28 cellular contexts compared by ENCODE assay signal in the genomic region with DNA sequence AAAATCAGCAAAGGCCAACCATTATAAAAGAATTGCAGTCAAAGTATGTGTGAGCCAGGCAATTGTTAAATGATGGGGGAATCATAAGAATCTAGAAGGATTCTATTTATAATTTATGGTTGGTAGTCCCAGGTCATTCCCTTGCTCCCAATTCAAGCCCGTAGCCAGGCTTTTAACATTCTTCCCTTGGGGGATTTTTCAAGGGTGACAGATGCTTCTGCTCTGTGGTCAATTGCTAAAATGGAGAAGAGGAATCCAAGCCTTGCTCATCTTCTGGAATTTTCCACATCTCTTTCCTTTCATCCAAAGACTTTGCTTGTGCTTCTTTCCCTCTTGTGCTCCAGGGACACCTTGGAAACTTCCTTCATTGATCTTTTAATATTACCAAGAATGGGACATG. TPM values are rescaled to one million over a fixed set of nuclear protein-coding genes. Genes with fewer than 3 reads are reported as not detected.
DNase-seq lines count a peak whose midpoint lies in the region; ATAC-seq and TF ChIP-seq lines count a peak whose summit lies in the region.
"Had no signal": no experiment of that assay in that cellular context is flagged by ENCODE, and none has a peak within 500 bp of the region (broad histone marks: within the 10 kb centered on the region; RNA-seq: fewer than 3 reads in every experiment).

No MANE protein-coding gene starts in this region.

- no peak for TF ChIP-seq CTCF in Panc1 (IDR thresholded peaks at IDR 0.05)

- intact Hi-C loops in Panc1 (cut with micrococcal nuclease; ENCODE audit: unreplicated experiment), result no loop called here

- H3K27ac ChIP-seq in Panc1 (ENCODE audit: low read length), result peak overlapping the region; percentile 91
- H3K27ac ChIP-seq: RWPE1 had no signal

- no peaks in the 10 kb centered on the region for H3K36me3 Mint-ChIP-seq in activated naive CD4-positive, alpha-beta T cell treated with anti-CD3 and anti-CD28 coated beads, Interleukin-2, amount 10 ng/mL, durations not matched to agents 7 days and 5 days

- H3K9me3 ChIP-seq in Panc1 (ENCODE audit: control insufficient read depth, insufficient read depth, low read depth, low read length), result no peaks in the 10 kb centered on the region
- H3K9me3 ChIP-seq: HAP-1 had no signal

- no peak overlapping the region for H3K4me3 Mint-ChIP-seq in activated naive CD4-positive, alpha-beta T cell treated with anti-CD3 and anti-CD28 coated beads, Interleukin-2, amount 10 ng/mL, durations not matched to agents 7 days and 5 days
- H3K4me3 Mint-ChIP-seq: CD4-positive, alpha-beta memory T cell; GM23338 had no signal

- no peaks in the 10 kb centered on the region for H3K9me3 Mint-ChIP-seq in activated naive CD4-positive, alpha-beta T cell treated with anti-CD3 and anti-CD28 coated beads, Interleukin-2, amount 10 ng/mL, durations not matched to agents 7 days and 5 days
- H3K9me3 Mint-ChIP-seq: GM23338 had no signal

- DNase-seq in EL (peak; percentile 7), Panc1 (ENCODE audit: low read depth, low spot score) (no peak), myocyte (ENCODE audit: low read depth) (peak; percentile 84), NCI-H2196 (lab: John Stamatoyannopoulos, UW; ENCODE audit: unreplicated experiment) (no peak)
- no peak for DNase-seq in effector CD8-positive, alpha-beta T cell (lab: John Stamatoyannopoulos, UW)
- DNase-seq in activated naive CD4-positive, alpha-beta T cell treated with anti-CD3 and anti-CD28 coated beads, Interleukin-2, amount 10 ng/mL, durations not matched to agents 7 days and 5 days, result no peak
- DNase-seq: C1 segment of cervical spinal cord; CD4-positive, alpha-beta memory T cell; COR-L47; GF-D8; Kasumi-1; NCI-H1105 treated with DMSO at 0.1 percent for 48 hours; NCI-H146; NCI-H1930; NCI-H446 treated with DMSO at 0.1 percent for 48 hours; NCI-H526; NCI-H82; NK-92 treated with Interleukin-12 subunit alpha and Interleukin-12 subunit beta, amount 100 ng/mL, for 24 hours; PC-3; SHP77; T-helper 1 cell had no signal

- H3K36me3 ChIP-seq in Panc1 (ENCODE audit: control insufficient read depth, insufficient read depth, low read length), result no peaks in the 10 kb centered on the region
- H3K36me3 ChIP-seq: HAP-1 had no signal

- H3K4me3 ChIP-seq in Panc1 (ENCODE audit: low read depth in 2 of 2, low read length in 2 of 2), result no peak overlapping the region
- H3K4me3 ChIP-seq: GM23338, HAP-1, K562 had no signal

- H3K4me1 ChIP-seq in Panc1 (ENCODE audit: control insufficient read depth, insufficient read depth, low read length), result peaks cover 34% of the 10 kb centered on the region
- H3K4me1 ChIP-seq: HAP-1 had no signal

- ATAC-seq in Panc1 (no peak), GM18520 (IDR thresholded peaks at IDR 0.05; ENCODE audit: unreplicated experiment) (no peak)
- ATAC-seq: GM23338, K562, PC-3 had no signal

- no peak overlapping the region for H3K27ac Mint-ChIP-seq in activated naive CD4-positive, alpha-beta T cell treated with anti-CD3 and anti-CD28 coated beads, Interleukin-2, amount 10 ng/mL, durations not matched to agents 7 days and 5 days
- H3K27ac Mint-ChIP-seq: CD4-positive, alpha-beta memory T cell; GM23338 had no signal

- no TSS peak for BruUV-seq in Panc1 (replicated peaks; lab: Mats Ljungman, UMichigan)

- CTCF ChIA-PET in Panc1 (lab: Charles Lee), result no interaction called here
- CTCF ChIA-PET in activated naive CD4-positive, alpha-beta T cell treated with anti-CD3 and anti-CD28 coated beads, Interleukin-2, amount 10 ng/mL, durations not matched to agents 7 days and 5 days (lab: Charles Lee), result no interaction called here

- in situ Hi-C loops in Panc1 (cut with HindIII; ENCODE audit: low pct_unique_long_range_greater_than_20kb, low sequenced_read_pairs), result no loop called here

- H3K27me3 ChIP-seq in Panc1 (ENCODE audit: control insufficient read depth, insufficient read depth, low read length), result no peaks in the 10 kb centered on the region

- H3K27me3 Mint-ChIP-seq in activated naive CD4-positive, alpha-beta T cell treated with anti-CD3 and anti-CD28 coated beads, Interleukin-2, amount 10 ng/mL, durations not matched to agents 7 days and 5 days, result peaks cover 36% of the 10 kb centered on the region

- peaks cover 2% of the 10 kb centered on the region for H3K4me1 Mint-ChIP-seq in activated naive CD4-positive, alpha-beta T cell treated with anti-CD3 and anti-CD28 coated beads, Interleukin-2, amount 10 ng/mL, durations not matched to agents 7 days and 5 days
- H3K4me1 Mint-ChIP-seq: GM23338 had no signal

- POLR2A ChIA-PET in Panc1 (lab: Charles Lee), result no interaction called here

RNA-seq across cellular contexts. Expression of gene BCAS1, which starts 18.0 kb away (rescaled TPM):
- total RNA-seq in Panc1 (2021; ENCODE audit: unreplicated experiment), result 3.1 TPM
- polyA plus RNA-seq in Panc1 (2012; ENCODE audit: insufficient read length), result 4.0 TPM
- 5.0 and 6.3 TPM in 2 replicates for total RNA-seq in myocyte
- polyA plus RNA-seq in myocyte (2012), result 20.5 TPM
- total RNA-seq: MCF 10A, SK-MEL-5 had no signal

Comparison
In these comparisons a context has a peak if more than half of its experiments do, and no peak if none do; other contexts are left out.
1. DNase-seq: peak in EL (single experiment) and myocyte (single experiment); none in Panc1 (single experiment), effector CD8-positive, alpha-beta T cell (single experiment), activated naive CD4-positive, alpha-beta T cell treated with anti-CD3 and anti-CD28 coated beads, Interleukin-2, amount 10 ng/mL, durations not matched to agents 7 days and 5 days (single experiment) and NCI-H2196 (single experiment).